ENCODE assay signal across 14 cellular contexts in the genomic region with DNA sequence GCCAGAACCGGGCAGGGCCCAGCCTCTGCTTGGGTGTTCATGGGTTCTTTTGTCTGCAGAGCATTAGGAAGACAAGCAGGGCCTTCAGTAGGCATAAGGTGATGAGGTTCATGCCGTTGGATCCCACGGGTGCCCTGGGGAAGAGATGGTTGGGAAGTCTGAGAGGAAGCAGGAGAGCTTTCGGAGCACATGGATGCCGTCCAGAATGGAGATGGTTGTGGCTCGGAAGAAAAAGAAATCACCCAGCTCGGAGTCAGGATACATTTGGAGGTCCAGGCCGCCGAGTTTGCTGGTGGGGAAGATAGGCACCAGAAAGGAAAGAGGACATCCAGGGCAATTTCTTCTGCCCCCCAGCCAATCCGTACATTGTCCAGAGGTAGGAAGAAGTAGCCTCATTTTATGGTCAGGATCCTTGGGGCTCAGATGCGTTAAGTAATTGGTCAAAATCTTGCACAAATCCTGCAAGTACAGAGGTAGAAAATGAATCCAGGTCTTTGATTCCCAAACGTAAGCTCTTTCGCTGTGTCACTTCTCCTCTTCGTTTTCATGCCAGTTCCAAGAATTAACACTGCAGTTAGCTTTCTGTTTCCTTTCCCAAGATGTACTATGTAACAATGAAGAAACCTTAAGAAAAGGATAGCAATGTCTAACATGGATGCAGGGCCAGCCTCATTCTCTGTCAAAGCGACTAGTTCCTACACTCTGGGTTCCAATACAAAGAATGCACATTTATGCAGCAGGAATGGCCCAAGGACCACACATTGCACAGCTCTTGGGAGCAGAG.
"Had no signal": no experiment of that assay in that cellular context is flagged by ENCODE, and none has a peak within 500 bp of the region (broad histone marks: within the 10 kb centered on the region; RNA-seq: fewer than 3 reads in every experiment).

No MANE protein-coding gene starts in this region.

- H3K27ac ChIP-seq: colonic mucosa, upper lobe of left lung had no signal

- DNase-seq: caudate nucleus; colonic mucosa; effector CD8-positive, alpha-beta T cell; foreskin melanocyte; head of caudate nucleus; left cardiac atrium; naive B cell; Right ventricle myocardium superior; stimulated activated naive B cell treated with anti-CD40 and anti-IgM and Interleukin-4, amounts not matched to agents 10 μg/mL and 1 μg/mL and 100 μg/mL, for 72 hours; upper lobe of left lung had no signal

- H3K27me3 ChIP-seq: colonic mucosa, upper lobe of left lung had no signal

- H3K4me3 ChIP-seq: colonic mucosa, lung, upper lobe of left lung had no signal

- H3K27ac Mint-ChIP-seq: progenitor cell of endocrine pancreas had no signal

- ATAC-seq: activated CD4-positive, CD25-positive, alpha-beta regulatory T cell treated with anti-CD3 and anti-CD28 coated beads, Interleukin-2, amount 50 U/mL, for 24 hours; left cardiac atrium; right cardiac atrium; stimulated activated naive B cell treated with anti-CD40 and anti-IgM and Interleukin-4, amounts not matched to agents 10 μg/mL and 1 μg/mL and 100 μg/mL, for 72 hours had no signal

- H3K4me1 ChIP-seq: colonic mucosa had no signal

- H3K36me3 Mint-ChIP-seq: naive B cell had no signal

- H3K36me3 ChIP-seq: colonic mucosa, upper lobe of left lung had no signal

- H3K9me3 ChIP-seq: colonic mucosa, upper lobe of left lung had no signal

- H3K27me3 Mint-ChIP-seq: progenitor cell of endocrine pancreas; stimulated activated naive B cell treated with anti-CD40 and anti-IgM and Interleukin-4, amounts not matched to agents 10 μg/mL and 1 μg/mL and 100 μg/mL, for 72 hours had no signal

- H3K4me3 Mint-ChIP-seq: naive B cell; stimulated activated naive B cell treated with anti-CD40 and anti-IgM and Interleukin-4, amounts not matched to agents 10 μg/mL and 1 μg/mL and 100 μg/mL, for 72 hours had no signal
